Comparison of ENCODE assay signal across 9 cellular contexts in genomic region chr13:113458218-113459065, GRCh38. TPM values are rescaled to one million over a fixed set of nuclear protein-coding genes. Genes with fewer than 3 reads are reported as not detected.
DNase-seq lines count a peak whose midpoint lies in the region; ATAC-seq and TF ChIP-seq lines count a peak whose summit lies in the region.
"Had no signal": no experiment of that assay in that cellular context is flagged by ENCODE, and none has a peak within 500 bp of the region (broad histone marks: within the 10 kb centered on the region; RNA-seq: fewer than 3 reads in every experiment).

No MANE protein-coding gene starts in this region.

- H3K27ac Mint-ChIP-seq in CD8-positive, alpha-beta T cell, result no peak overlapping the region

- ATAC-seq in HCT116, result peak; percentile 69
- no peak for ATAC-seq in aorta (ENCODE audit: low FRiP score)
- no peak for ATAC-seq in CD8-positive, alpha-beta T cell

- H3K9ac ChIP-seq in HCT116 (ENCODE audit: low read length), result no peak overlapping the region

- H3K4me3 ChIP-seq in HCT116 (replicated peaks in 1 of 2; ENCODE audit: low read depth in 1 of 2, low read length in 2 of 2) (no peak overlapping the region), adrenal gland (no peak overlapping the region), aorta (ENCODE audit: low read length in 2 of 2) (no peak overlapping the region)
- no peak overlapping the region for H3K4me3 ChIP-seq in CD8-positive, alpha-beta T cell (ENCODE audit: low read depth, low read length)

- no peaks in the 10 kb centered on the region for H3K4me1 Mint-ChIP-seq in CD8-positive, alpha-beta T cell (ENCODE audit: low read depth)

- 71 to 77% (median 76%) methylated on average over 18 to 23 of the region's 23 CpGs for WGBS in adrenal gland, 4 donors
- 76% methylated on average over 23 of the region's 23 CpGs for WGBS in aorta, 2 donors

- peaks cover 65% of the 10 kb centered on the region for H3K36me3 Mint-ChIP-seq in CD8-positive, alpha-beta T cell

- TF ChIP-seq POLR2A in HCT116 (IDR thresholded peaks at IDR 0.05; ENCODE audit: borderline replicate concordance, extremely low read depth, insufficient read depth, insufficient read length) (no peak), adrenal gland (IDR thresholded peaks at IDR 0.05) (no peak)

- H3K9me3 Mint-ChIP-seq in CD8-positive, alpha-beta T cell, result no peaks in the 10 kb centered on the region

- H3K9me3 ChIP-seq in HCT116 (ENCODE audit: control insufficient read depth in 1 of 2, insufficient read depth in 1 of 2, low read depth in 1 of 2, low read length in 2 of 2) (no peaks in the 10 kb centered on the region), adrenal gland (replicated peaks in 1 of 3) (no peaks in the 10 kb centered on the region), aorta (ENCODE audit: control insufficient read depth, low read length) (no peaks in the 10 kb centered on the region)
- no peaks in the 10 kb centered on the region for H3K9me3 ChIP-seq in CD8-positive, alpha-beta T cell (ENCODE audit: low read length)

- no peak for TF ChIP-seq RAD21 in HCT116 (IDR thresholded peaks at IDR 0.05; ENCODE audit: low read depth)

- no peaks in the 10 kb centered on the region for H3K9me2 ChIP-seq in HCT116 (ENCODE audit: insufficient read depth)

- CTCF ChIA-PET in HCT116 (lab: Charles Lee), result interaction anchor here (2.2 kb wide), 1 partner anchor 104 kb away, joined by 13 read pairs; no protein-coding TSS in a partner anchor
- CTCF ChIA-PET in CD8-positive, alpha-beta T cell (lab: Charles Lee), result interaction anchor here (1.7 to 1.9 kb wide), 2 partner anchors 16 to 103 kb away, joined by 5 to 8 read pairs; no protein-coding TSS in a partner anchor

- H3K79me2 ChIP-seq in HCT116 (ENCODE audit: insufficient read depth, low read length), result no peaks in the 10 kb centered on the region

- H3K4me1 ChIP-seq in HCT116 (ENCODE audit: control insufficient read depth in 1 of 2, insufficient read depth in 2 of 2, low read length in 2 of 2), result no peaks in the 10 kb centered on the region
- H3K4me1 ChIP-seq in adrenal gland (replicated peaks in 1 of 2), result no peaks in the 10 kb centered on the region
- H3K4me1 ChIP-seq in aorta (ENCODE audit: control insufficient read depth in 1 of 2, insufficient read depth in 2 of 2, low read length in 2 of 2), result no peaks in the 10 kb centered on the region
- H3K4me1 ChIP-seq in CD8-positive, alpha-beta T cell (ENCODE audit: insufficient read depth, low read length), result no peaks in the 10 kb centered on the region

- H3K27me3 Mint-ChIP-seq in CD8-positive, alpha-beta T cell (ENCODE audit: low read depth), result no peaks in the 10 kb centered on the region

- TF ChIP-seq CTCF in HCT116 (IDR thresholded peaks at IDR 0.05 in 2 of 3, conservative IDR thresholded peaks at IDR 0.05 in 1 of 3; ENCODE audit: borderline replicate concordance in 1 of 3, insufficient read depth in 1 of 3, low read depth in 2 of 3, low read length in 2 of 3), result peak in 2 of 3 experiments; percentile 48 to 60; a peak in 4 of 6 replicates
- peak in 5 of 6 experiments; percentile 10 to 36 (median 30) for TF ChIP-seq CTCF in adrenal gland (IDR thresholded peaks at IDR 0.05)
- no peak for TF ChIP-seq CTCF in CD8-positive, alpha-beta T cell (IDR thresholded peaks at IDR 0.05)

- no peak overlapping the region for H3K4me2 ChIP-seq in HCT116 (ENCODE audit: low read length)

- POLR2A ChIA-PET in HCT116 (lab: Charles Lee), result no interaction called here
- POLR2A ChIA-PET in CD8-positive, alpha-beta T cell (lab: Charles Lee), result no interaction called here

- H4K20me1 ChIP-seq in HCT116 (ENCODE audit: insufficient read depth), result no peaks in the 10 kb centered on the region

- RAD21 ChIA-PET in HCT116 (lab: Charles Lee; ENCODE audit: low non-redundant PET in 1 of 2, low total read pairs in 2 of 2, uncharacterized antibody in 2 of 2, unreplicated experiment in 2 of 2), result no interaction called here

- DNase-seq in ACHN (peak; percentile 7), HCT116 (ENCODE audit: low read depth, low spot score) (no peak), adrenal gland (peak in 1 of 7 donors; percentile 19), iPS-NIHi7 (ENCODE audit: extremely low spot score) (peak; percentile 53), DMS79 (lab: John Stamatoyannopoulos, UW) (no peak), aorta (no peak), LoVo (ENCODE audit: low spot score) (no peak)
- DNase-seq in CD8-positive, alpha-beta T cell, result no peak

- H2AFZ ChIP-seq in HCT116 (ENCODE audit: low read depth, low read length, poor library complexity, severe bottlenecking), result no peak overlapping the region

- H3K4me3 Mint-ChIP-seq in CD8-positive, alpha-beta T cell, result no peak overlapping the region

- intact Hi-C loops in HCT116 (cut with micrococcal nuclease), result loop anchor here (5.0 kb wide), 1 partner anchor 104 kb away; no protein-coding TSS in a partner anchor
- intact Hi-C loops in adrenal gland (cut with DNase I), result loop anchor here in 1 of 2 donors (10.0 kb wide), 1 partner anchor 106 kb away; no protein-coding TSS in a partner anchor
- intact Hi-C loops in aorta (cut with DNase I), result no loop called here
- intact Hi-C loops in CD8-positive, alpha-beta T cell (cut with DNase I, micrococcal nuclease), result loop anchor here in 1 of 2 experiments (2.0 kb wide), 1 partner anchor 104 kb away; no protein-coding TSS in a partner anchor

- H3K27ac ChIP-seq in HCT116 (ENCODE audit: low read depth, low read length) (no peak overlapping the region), adrenal gland (no peak overlapping the region), aorta (ENCODE audit: low read depth in 1 of 2, low read length in 2 of 2) (no peak overlapping the region)
- H3K27ac ChIP-seq in CD8-positive, alpha-beta T cell (ENCODE audit: low read depth, low read length), result no peak overlapping the region
- H3K27ac ChIP-seq: epithelial cell of prostate had no signal

- no TSS peak for BruUV-seq in HCT116 (replicated peaks; lab: Mats Ljungman, UMichigan)

- in situ Hi-C loops in ACHN (cut with HindIII; ENCODE audit: low pct_ligation_motif_present, low pct_unique_long_range_greater_than_20kb, low sequenced_read_pairs), result no loop called here

- no peaks in the 10 kb centered on the region for H3K27me3 ChIP-seq in HCT116 (ENCODE audit: insufficient read depth, low read length)
- no peaks in the 10 kb centered on the region for H3K27me3 ChIP-seq in adrenal gland
- H3K27me3 ChIP-seq in aorta (ENCODE audit: control insufficient read depth in 1 of 2, insufficient read depth in 2 of 2, low read length in 1 of 2), result no peaks in the 10 kb centered on the region
- H3K27me3 ChIP-seq in CD8-positive, alpha-beta T cell (ENCODE audit: insufficient read depth, low read length), result no peaks in the 10 kb centered on the region

- H3K36me3 ChIP-seq in HCT116 (ENCODE audit: control insufficient read depth in 1 of 2, insufficient read depth in 2 of 2, low read length in 2 of 2), result peaks cover 21 to 27% of the 10 kb centered on the region in 2 experiments; a peak in 3 of 4 replicates
- peaks cover 0 to 55% of the 10 kb centered on the region in 2 donors for H3K36me3 ChIP-seq in adrenal gland (replicated peaks in 1 of 2)
- H3K36me3 ChIP-seq in aorta (ENCODE audit: control insufficient read depth in 1 of 2, insufficient read depth in 2 of 2, low read length in 1 of 2), result peaks cover 0 to 3% of the 10 kb centered on the region in 2 donors
- peaks cover 29% of the 10 kb centered on the region for H3K36me3 ChIP-seq in CD8-positive, alpha-beta T cell (ENCODE audit: insufficient read depth, low read length)

TF ChIP-seq in HCT116, 20 proteins besides CTCF, POLR2A, EP300 and RAD21 (continues in another document):
- TF ChIP-seq CEBPB (IDR thresholded peaks at IDR 0.05; ENCODE audit: low read depth) (no peak), YY1 (IDR thresholded peaks at IDR 0.05; ENCODE audit: extremely low read depth, insufficient replicate concordance, low read depth, low read length) (no peak), POLR2AphosphoS5 (IDR thresholded peaks at IDR 0.05; ENCODE audit: low read depth, low read length) (no peak), FOSL1 (IDR thresholded peaks at IDR 0.05; ENCODE audit: low read depth) (no peak), SIN3A (IDR thresholded peaks at IDR 0.05; ENCODE audit: low read depth) (no peak), ZBTB33 (IDR thresholded peaks at IDR 0.05; ENCODE audit: extremely low read depth, insufficient replicate concordance, low read length) (no peak), CBX3 (IDR thresholded peaks at IDR 0.05; ENCODE audit: low read depth) (no peak), ZFX (IDR thresholded peaks at IDR 0.05) (no peak)
- TF ChIP-seq, protein P1, sequence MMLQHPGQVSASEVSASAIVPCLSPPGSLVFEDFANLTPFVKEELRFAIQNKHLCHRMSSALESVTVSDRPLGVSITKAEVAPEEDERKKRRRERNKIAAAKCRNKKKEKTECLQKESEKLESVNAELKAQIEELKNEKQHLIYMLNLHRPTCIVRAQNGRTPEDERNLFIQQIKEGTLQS (IDR thresholded peaks at IDR 0.05), result no peak

RNA-seq across cellular contexts. Expression of gene ADPRHL1, which starts 5.2 kb away (rescaled TPM):
- total RNA-seq in HCT116 (2021; ENCODE audit: unreplicated experiment) (12.6 TPM), adrenal gland (10 to 100 TPM in 2 of 8 donors, 1 to 10 TPM in 6; 2.7 to 14.2 (median 4.5) TPM), aorta (10 to 100 TPM in 1 of 2 donors, 1 to 10 TPM in 1; 2.4 to 10.8 TPM)
- 11.4 and 11.8 TPM in 2 replicates for polyA plus RNA-seq in HCT116 (2012)
- polyA plus RNA-seq in adrenal gland (1 to 10 TPM; 2.0 to 4.2 (median 3.3) TPM), aorta (1 to 10 TPM; 2.0 to 3.9 TPM)
- total RNA-seq in CD8-positive, alpha-beta T cell, result under 1 TPM; 0.27 to 0.28 TPM

RNA-seq across cellular contexts. Expression of gene DCUN1D2, which starts 32.1 kb away (rescaled TPM):
- total RNA-seq in HCT116 (2021; ENCODE audit: unreplicated experiment) (25.4 TPM), adrenal gland (10 to 100 TPM in 7 of 8 donors, 1 to 10 TPM in 1; 8.1 to 23.5 (median 17.4) TPM), aorta (10 to 100 TPM; 16.3 to 28.2 TPM)
- polyA plus RNA-seq in HCT116 (2012), result 9.2 and 11.2 TPM in 2 replicates
- polyA plus RNA-seq in adrenal gland (10 to 100 TPM in 2 of 3 donors, 1 to 10 TPM in 1; 9.4 to 28.0 (median 21.7) TPM), aorta (10 to 100 TPM in 1 of 2 donors, 1 to 10 TPM in 1; 7.4 to 16.9 TPM)
- 10 to 100 TPM; 10.4 to 13.9 TPM for total RNA-seq in CD8-positive, alpha-beta T cell

Comparison
In these comparisons a context has a peak if more than half of its experiments do, and no peak if none do; other contexts are left out.
1. DNase-seq: peak in ACHN (single experiment) and iPS-NIHi7 (single experiment); none in HCT116 (single experiment), DMS79 (single experiment), aorta (0 of 2), LoVo (single experiment) and CD8-positive, alpha-beta T cell (0 of 7).